10 cellular contexts compared by ENCODE assay signal in the genomic region with DNA sequence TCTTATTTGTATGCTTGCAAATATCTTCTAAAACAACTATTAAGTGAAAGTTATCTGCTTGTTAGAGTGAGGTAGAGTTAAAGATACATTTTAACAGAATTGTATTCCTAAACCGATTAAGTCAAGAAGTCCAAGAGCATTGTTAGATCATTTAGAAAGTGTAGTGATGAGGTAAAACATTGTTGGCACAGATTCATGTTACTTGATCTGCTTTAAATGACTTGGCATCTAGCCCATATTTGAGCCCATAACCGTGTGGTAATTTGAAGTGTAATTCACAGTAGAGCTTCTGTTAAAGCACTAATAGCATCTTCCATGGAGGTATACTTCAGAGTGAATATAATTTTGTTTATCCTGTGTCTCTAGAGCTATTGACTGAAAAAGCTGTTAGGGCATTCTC.
DNase-seq lines count a peak whose midpoint lies in the region; ATAC-seq, FAIRE-seq and TF ChIP-seq lines count a peak whose summit lies in the region.
"Had no signal": no experiment of that assay in that cellular context is flagged by ENCODE, and none has a peak within 500 bp of the region (broad histone marks: within the 10 kb centered on the region; RNA-seq: fewer than 3 reads in every experiment).

No MANE protein-coding gene starts in this region.

- peak; percentile 78 for FAIRE-seq in endothelial cell of umbilical vein (lab: Jason Lieb, UNC)

- no TSS peak for BruUV-seq in endothelial cell of umbilical vein (replicated peaks; lab: Mats Ljungman, UMichigan)

- no peaks in the 10 kb centered on the region for H3K27me3 ChIP-seq in endothelial cell of umbilical vein (ENCODE audit: control insufficient read depth in 2 of 2, insufficient read depth in 2 of 2, low read length in 2 of 2)

- ATAC-seq in GM18909 (IDR thresholded peaks at IDR 0.05; ENCODE audit: poor library complexity, unreplicated experiment), result no peak
- ATAC-seq: right cardiac atrium had no signal

- no peaks in the 10 kb centered on the region for H3K36me3 ChIP-seq in endothelial cell of umbilical vein (ENCODE audit: control insufficient read depth in 2 of 2, extremely low read depth in 1 of 2, insufficient read depth in 2 of 2, low read length in 2 of 2)

- H4K20me1 ChIP-seq in endothelial cell of umbilical vein (replicated peaks; ENCODE audit: control insufficient read depth, extremely low read depth, insufficient read depth, low read length), result no peaks in the 10 kb centered on the region

- peaks cover 2% of the 10 kb centered on the region for H3K9me3 ChIP-seq in endothelial cell of umbilical vein (replicated peaks; ENCODE audit: control insufficient read depth, insufficient read depth, low read length)

- DNase-seq in COLO668 (lab: John Stamatoyannopoulos, UW; ENCODE audit: unreplicated experiment) (peak; percentile 31), NCI-H1048 (lab: John Stamatoyannopoulos, UW) (peak; percentile 32), NCI-H510A treated with DMSO at 0.1 percent for 48 hours (lab: John Stamatoyannopoulos, UW) (peak; percentile 96), endothelial cell of umbilical vein (ENCODE audit: low read depth, low spot score) (peak; percentile 72), coronary artery (ENCODE audit: low spot score) (no peak), mucosa of gallbladder (ENCODE audit: low spot score) (no peak), NOMO-1 (lab: John Stamatoyannopoulos, UW; ENCODE audit: unreplicated experiment in 2 of 2) (no peak)
- DNase-seq: aorta, right cardiac atrium had no signal

- H3K4me3 ChIP-seq in endothelial cell of umbilical vein (replicated peaks in 1 of 3; ENCODE audit: insufficient read depth in 1 of 3, low read depth in 1 of 3, low read length in 3 of 3) (no peak overlapping the region), coronary artery (no peak overlapping the region)

- intact Hi-C loops in endothelial cell of umbilical vein (cut with micrococcal nuclease), result no loop called here

- H3K79me2 ChIP-seq in endothelial cell of umbilical vein (ENCODE audit: control insufficient read depth, insufficient read depth, low read length), result peaks cover 84% of the 10 kb centered on the region

- TF ChIP-seq CTCF in endothelial cell of umbilical vein (IDR thresholded peaks at IDR 0.05; ENCODE audit: extremely low read depth in 1 of 2, insufficient read depth in 1 of 2, low read depth in 1 of 2, low read length in 2 of 2), result no peak
- TF ChIP-seq CTCF in coronary artery (IDR thresholded peaks at IDR 0.05), result no peak

- no peaks in the 10 kb centered on the region for H3K9me1 ChIP-seq in endothelial cell of umbilical vein (replicated peaks; ENCODE audit: control insufficient read depth, extremely low read depth, insufficient read depth, low read length)

- H3K27ac ChIP-seq in endothelial cell of umbilical vein (ENCODE audit: insufficient read depth, low read depth, low read length), result no peak overlapping the region
- H3K27ac ChIP-seq in coronary artery, result no peak overlapping the region

- H3K4me1 ChIP-seq in endothelial cell of umbilical vein (ENCODE audit: control insufficient read depth, extremely low read depth, insufficient read depth, low read length), result peaks cover 40% of the 10 kb centered on the region

- POLR2A ChIA-PET in endothelial cell of umbilical vein (lab: Charles Lee), result no interaction called here

- no peak overlapping the region for H2AFZ ChIP-seq in endothelial cell of umbilical vein (ENCODE audit: low read depth, low read length)

- no peak overlapping the region for H3K9ac ChIP-seq in endothelial cell of umbilical vein (replicated peaks; ENCODE audit: extremely low read depth, insufficient read depth, low read length)

- no peak for TF ChIP-seq POLR2A in endothelial cell of umbilical vein (IDR thresholded peaks at IDR 0.05; ENCODE audit: low read depth, low read length)

- H3K4me2 ChIP-seq in endothelial cell of umbilical vein (ENCODE audit: insufficient read depth, low read length), result peak overlapping the region; percentile 58

- CTCF ChIA-PET in endothelial cell of umbilical vein (lab: Charles Lee), result interaction anchor here (0.9 to 1.7 kb wide), 5 partner anchors 10 to 464 kb away, joined by 3 to 5 read pairs (median 4); no protein-coding TSS in a partner anchor

- dilution Hi-C loops in endothelial cell of umbilical vein (cut with MboI; ENCODE audit: extremely low pct_ligation_motif_present, low sequenced_read_pairs), result no loop called here

TF ChIP-seq in endothelial cell of umbilical vein, 7 proteins besides CTCF, POLR2A, EP300 and RAD21:
- no peak for TF ChIP-seq GATA2 (IDR thresholded peaks at IDR 0.05; ENCODE audit: insufficient read depth, insufficient read length, low read depth, low read length)
- TF ChIP-seq JUN (IDR thresholded peaks at IDR 0.05; ENCODE audit: borderline replicate concordance, insufficient read depth, insufficient read length, low read depth), result no peak
- TF ChIP-seq EZH2 (IDR thresholded peaks at IDR 0.05; ENCODE audit: borderline replicate concordance, low read depth, low read length, severe bottlenecking), result no peak
- TF ChIP-seq FOS (IDR thresholded peaks at IDR 0.05; ENCODE audit: borderline replicate concordance, insufficient read depth, low read length), result no peak
- TF ChIP-seq MYC (IDR thresholded peaks at IDR 0.05; ENCODE audit: low read depth, low read length), result no peak
- no peak for TF ChIP-seq MAX (IDR thresholded peaks at IDR 0.05; ENCODE audit: insufficient read depth, insufficient read length)
- TF ChIP-seq POLR2AphosphoS5 (IDR thresholded peaks at IDR 0.05; ENCODE audit: insufficient read depth, low read depth, low read length), result no peak

Comparison
In these comparisons a context has a peak if more than half of its experiments do, and no peak if none do; other contexts are left out.
1. DNase-seq: peak in COLO668 (single experiment), NCI-H1048 (single experiment), NCI-H510A treated with DMSO at 0.1 percent for 48 hours (single experiment) and endothelial cell of umbilical vein (single experiment); none in coronary artery (single experiment), mucosa of gallbladder (single experiment) and NOMO-1 (0 of 2).